In the genomic region with DNA sequence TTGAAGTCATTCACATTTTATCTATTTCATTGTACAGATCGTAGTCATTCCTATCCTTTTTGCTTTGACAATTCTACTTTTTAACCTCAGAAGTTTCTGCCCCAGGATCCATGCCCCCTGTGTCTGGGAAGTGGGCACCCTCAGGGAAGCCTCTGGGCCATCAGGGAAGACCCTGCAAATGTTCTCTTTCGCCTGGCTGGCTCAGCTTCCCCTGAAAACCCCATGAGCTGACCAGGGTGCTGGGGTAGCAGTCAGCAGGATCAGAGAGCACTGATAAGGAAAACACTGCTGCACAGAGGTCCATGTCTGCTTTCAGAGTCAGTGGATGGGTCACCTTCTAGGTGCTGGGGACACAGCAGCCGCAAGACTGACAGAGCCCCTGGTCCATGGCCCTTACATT, we compare ENCODE assay signal across 38 cellular contexts. TPM values are rescaled to one million over a fixed set of nuclear protein-coding genes. Genes with fewer than 3 reads are reported as not detected.
"Had no signal": no experiment of that assay in that cellular context is flagged by ENCODE, and none has a peak within 500 bp of the region (broad histone marks: within the 10 kb centered on the region; RNA-seq: fewer than 3 reads in every experiment).

No MANE protein-coding gene starts in this region.

- DNase-seq: activated effector memory CD4-positive, alpha-beta T cell treated with anti-CD3 and anti-CD28 coated beads, Interleukin-2, amount 50 U/mL, for 16 hours; activated effector memory CD4-positive, alpha-beta T cell treated with Interleukin-2 at 50 U/mL for 16 hours; activated gamma-delta T cell; activated gamma-delta T cell treated with Interleukin-2 at 50 U/mL for 16 hours; activated naive CD4-positive, alpha-beta T cell; activated naive CD4-positive, alpha-beta T cell treated with anti-CD3 and anti-CD28 coated beads for 36 hours; activated naive CD4-positive, alpha-beta T cell treated with anti-CD3 and anti-CD28 coated beads, Interleukin-2, amount 10 ng/mL, durations not matched to agents 7 days and 5 days; activated naive CD4-positive, alpha-beta T cell treated with anti-CD3 and anti-CD28 coated beads, Interleukin-2, amount 50 U/mL, for 16 hours; activated naive CD8-positive, alpha-beta T cell treated with anti-CD3 and anti-CD28 coated beads for 36 hours; activated naive CD8-positive, alpha-beta T cell treated with anti-CD3 and anti-CD28 coated beads, Interleukin-2, amount 10 ng/mL, durations not matched to agents 7 days and 5 days; activated naive CD8-positive, alpha-beta T cell treated with anti-CD3 and anti-CD28 coated beads, Interleukin-2, amount 50 U/mL, for 24 hours; activated T-cell treated with anti-CD3 and anti-CD28 coated beads for 4 hours; activated T-cell treated with anti-CD3 and anti-CD28 coated beads, Interleukin-2, amount 50 U/mL, for 1 hour; activated T-cell treated with anti-CD3 and anti-CD28 coated beads, Interleukin-2, amount 50 U/mL, for 24 hours; activated T-cell treated with anti-CD3 and anti-CD28 coated beads, Interleukin-2, amount 50 U/mL, for 4 hours; activated T-cell treated with anti-CD3 and anti-CD28 coated beads, Interleukin-2, amount 50 U/mL, for 48 hours; activated T-cell treated with anti-CD3 and anti-CD28 coated beads, Interleukin-2, amount 50 U/mL, for 72 hours; adrenal gland; amniotic stem cell; amygdala; anterior cingulate cortex; aorta; body of pancreas; brain microvascular endothelial cell; caudate nucleus; central memory CD4-positive, alpha-beta T cell; cerebellar nuclear complex had no signal

- H3K4me3 Mint-ChIP-seq: activated naive CD4-positive, alpha-beta T cell treated with anti-CD3 and anti-CD28 coated beads for 36 hours; activated naive CD4-positive, alpha-beta T cell treated with anti-CD3 and anti-CD28 coated beads, Interleukin-2, amount 10 ng/mL, durations not matched to agents 7 days and 5 days; activated naive CD8-positive, alpha-beta T cell; activated naive CD8-positive, alpha-beta T cell treated with anti-CD3 and anti-CD28 coated beads for 36 hours; activated naive CD8-positive, alpha-beta T cell treated with anti-CD3 and anti-CD28 coated beads, Interleukin-2, amount 10 ng/mL, durations not matched to agents 7 days and 5 days; activated naive CD8-positive, alpha-beta T cell treated with anti-CD3 and anti-CD28 coated beads, Interleukin-2, amount 50 U/mL, for 24 hours; activated T-cell treated with anti-CD3 and anti-CD28 coated beads, Interleukin-2, amount 50 U/mL, for 24 hours; activated T-cell treated with anti-CD3 and anti-CD28 coated beads, Interleukin-2, amount 50 U/mL, for 4 hours; activated T-cell treated with anti-CD3 and anti-CD28 coated beads, Interleukin-2, amount 50 U/mL, for 72 hours; activated T-helper 1 cell treated with anti-CD3 and anti-CD28 coated beads, Interleukin-12 subunit alpha, Interleukin-12 subunit beta, Interleukin-2, Interleukin-4 antibody, amounts not matched to agents 30 ng/mL and 10 ng/mL and 1 ng/mL, durations not matched to agents 14 hours and 24 hours and 36 hours; activated T-helper 17 cell treated with anti-CD3 and anti-CD28 coated beads, Interleukin-2, amount 50 U/mL, for 72 hours; brain; central memory CD8-positive, alpha-beta T cell had no signal

- H3K4me1 Mint-ChIP-seq: activated naive CD4-positive, alpha-beta T cell treated with anti-CD3 and anti-CD28 coated beads, Interleukin-2, amount 10 ng/mL, durations not matched to agents 7 days and 5 days; activated naive CD8-positive, alpha-beta T cell treated with anti-CD3 and anti-CD28 coated beads for 36 hours; activated naive CD8-positive, alpha-beta T cell treated with anti-CD3 and anti-CD28 coated beads, Interleukin-2, amount 10 ng/mL, durations not matched to agents 7 days and 5 days; activated naive CD8-positive, alpha-beta T cell treated with anti-CD3 and anti-CD28 coated beads, Interleukin-2, amount 50 U/mL, for 24 hours; activated T-helper 17 cell treated with anti-CD3 and anti-CD28 coated beads, Interleukin-2, amount 50 U/mL, for 72 hours; brain; central memory CD8-positive, alpha-beta T cell had no signal

- H3K27ac Mint-ChIP-seq: activated naive CD4-positive, alpha-beta T cell treated with anti-CD3 and anti-CD28 coated beads for 36 hours; activated naive CD4-positive, alpha-beta T cell treated with anti-CD3 and anti-CD28 coated beads, Interleukin-2, amount 10 ng/mL, durations not matched to agents 7 days and 5 days; activated naive CD4-positive, alpha-beta T cell treated with anti-CD3 and anti-CD28 coated beads, Interleukin-2, amount 50 U/mL, for 72 hours; activated naive CD8-positive, alpha-beta T cell; activated naive CD8-positive, alpha-beta T cell treated with anti-CD3 and anti-CD28 coated beads for 36 hours; activated naive CD8-positive, alpha-beta T cell treated with anti-CD3 and anti-CD28 coated beads, Interleukin-2, amount 10 ng/mL, durations not matched to agents 7 days and 5 days; activated naive CD8-positive, alpha-beta T cell treated with anti-CD3 and anti-CD28 coated beads, Interleukin-2, amount 50 U/mL, for 24 hours; activated T-cell treated with anti-CD3 and anti-CD28 coated beads, Interleukin-2, amount 50 U/mL, for 24 hours; activated T-cell treated with anti-CD3 and anti-CD28 coated beads, Interleukin-2, amount 50 U/mL, for 72 hours; activated T-helper 1 cell treated with anti-CD3 and anti-CD28 coated beads, Interleukin-12 subunit alpha, Interleukin-12 subunit beta, Interleukin-2, Interleukin-4 antibody, amounts not matched to agents 30 ng/mL and 10 ng/mL and 1 ng/mL, durations not matched to agents 14 hours and 24 hours and 36 hours; activated T-helper 17 cell treated with anti-CD3 and anti-CD28 coated beads, Interleukin-2, amount 50 U/mL, for 72 hours; activated T-helper 2 cell treated with anti-CD3 and anti-CD28 coated beads, Interferon-gamma antibody, Interleukin-2, Interleukin-4, amounts not matched to agents 10 μg/mL and 5 μg/mL and 100 μg/mL, durations not matched to agents 14 hours and 24 hours and 36 hours; brain had no signal

- H3K36me3 Mint-ChIP-seq: activated naive CD4-positive, alpha-beta T cell treated with anti-CD3 and anti-CD28 coated beads, Interleukin-2, amount 10 ng/mL, durations not matched to agents 7 days and 5 days; activated naive CD4-positive, alpha-beta T cell treated with anti-CD3 and anti-CD28 coated beads, Interleukin-2, amount 50 U/mL, for 72 hours; activated naive CD8-positive, alpha-beta T cell; activated naive CD8-positive, alpha-beta T cell treated with anti-CD3 and anti-CD28 coated beads for 36 hours; activated naive CD8-positive, alpha-beta T cell treated with anti-CD3 and anti-CD28 coated beads, Interleukin-2, amount 10 ng/mL, durations not matched to agents 7 days and 5 days; brain had no signal

- H3K27me3 ChIP-seq: ascending aorta, brain microvascular endothelial cell, cardiac muscle cell had no signal

- H3K9me3 ChIP-seq: adrenal gland, ascending aorta, body of pancreas, breast epithelium had no signal

- H3K4me1 ChIP-seq: adrenal gland, ascending aorta, body of pancreas, breast epithelium had no signal

- H3K27ac ChIP-seq: adrenal gland, ascending aorta, body of pancreas, brain microvascular endothelial cell, breast epithelium, cardiac muscle cell had no signal

- H3K9me3 Mint-ChIP-seq: activated naive CD4-positive, alpha-beta T cell treated with anti-CD3 and anti-CD28 coated beads for 36 hours; activated naive CD4-positive, alpha-beta T cell treated with anti-CD3 and anti-CD28 coated beads, Interleukin-2, amount 10 ng/mL, durations not matched to agents 7 days and 5 days; activated naive CD4-positive, alpha-beta T cell treated with anti-CD3 and anti-CD28 coated beads, Interleukin-2, amount 50 U/mL, for 72 hours; activated naive CD8-positive, alpha-beta T cell treated with anti-CD3 and anti-CD28 coated beads for 36 hours; activated naive CD8-positive, alpha-beta T cell treated with anti-CD3 and anti-CD28 coated beads, Interleukin-2, amount 10 ng/mL, durations not matched to agents 7 days and 5 days; activated naive CD8-positive, alpha-beta T cell treated with anti-CD3 and anti-CD28 coated beads, Interleukin-2, amount 50 U/mL, for 24 hours; activated T-cell treated with anti-CD3 and anti-CD28 coated beads, Interleukin-2, amount 50 U/mL, for 24 hours; activated T-cell treated with anti-CD3 and anti-CD28 coated beads, Interleukin-2, amount 50 U/mL, for 4 hours; activated T-cell treated with anti-CD3 and anti-CD28 coated beads, Interleukin-2, amount 50 U/mL, for 72 hours; activated T-helper 1 cell treated with anti-CD3 and anti-CD28 coated beads, Interleukin-12 subunit alpha, Interleukin-12 subunit beta, Interleukin-2, Interleukin-4 antibody, amounts not matched to agents 30 ng/mL and 10 ng/mL and 1 ng/mL, durations not matched to agents 14 hours and 24 hours and 36 hours; activated T-helper 17 cell treated with anti-CD3 and anti-CD28 coated beads, Interleukin-2, amount 50 U/mL, for 72 hours; activated T-helper 2 cell treated with anti-CD3 and anti-CD28 coated beads, Interferon-gamma antibody, Interleukin-2, Interleukin-4, amounts not matched to agents 10 μg/mL and 5 μg/mL and 100 μg/mL, durations not matched to agents 14 hours and 24 hours and 36 hours; central memory CD8-positive, alpha-beta T cell had no signal

- H3K36me3 ChIP-seq: adrenal gland, ascending aorta, brain microvascular endothelial cell, breast epithelium, cardiac muscle cell had no signal

- H3K4me3 ChIP-seq: adrenal gland, ascending aorta, body of pancreas, breast epithelium, cardiac muscle cell had no signal

RNA-seq across cellular contexts. Expression of a gene that starts 23.8 kb away (rescaled TPM):
- total RNA-seq: ascending aorta, chondrocyte had no signal

RNA-seq across cellular contexts. Expression of a gene that starts 57.6 kb away (rescaled TPM):
- total RNA-seq: ascending aorta, chondrocyte had no signal
